9 cellular contexts compared by ENCODE assay signal in genomic region chr6:138971601-138972000, GRCh38. TPM values are rescaled to one million over a fixed set of nuclear protein-coding genes. Genes with fewer than 3 reads are reported as not detected.
DNase-seq lines count a peak whose midpoint lies in the region; ATAC-seq and TF ChIP-seq lines count a peak whose summit lies in the region.
"Had no signal": no experiment of that assay in that cellular context is flagged by ENCODE, and none has a peak within 500 bp of the region (broad histone marks: within the 10 kb centered on the region; RNA-seq: fewer than 3 reads in every experiment).

No MANE protein-coding gene starts in this region.

- ATAC-seq in naive thymus-derived CD4-positive, alpha-beta T cell, result no peak

- H3K9me2 ChIP-seq in PC-9 (ENCODE audit: insufficient read depth), result no peaks in the 10 kb centered on the region

- H3K4me2 ChIP-seq in PC-9, result peak overlapping the region; percentile 38; the same call in 1 of the 2 replicates

- peaks cover 28 to 97% (median 88%) of the 10 kb centered on the region in 7 donors for H3K4me1 Mint-ChIP-seq in naive thymus-derived CD4-positive, alpha-beta T cell

- POLR2A ChIA-PET in PC-9 (lab: Charles Lee; ENCODE audit: unreplicated experiment), result interaction anchor here (0.6 kb wide), 1 partner anchor 56 kb away, joined by 17 read pairs; no protein-coding TSS in a partner anchor
- POLR2A ChIA-PET in naive thymus-derived CD4-positive, alpha-beta T cell (lab: Charles Lee), result no interaction called here

- intact Hi-C loops in PC-9 (cut with micrococcal nuclease; ENCODE audit: unreplicated experiment), result no loop called here
- intact Hi-C loops in esophagus muscularis mucosa (cut with DNase I), result no loop called here
- intact Hi-C loops in naive thymus-derived CD4-positive, alpha-beta T cell (cut with micrococcal nuclease), result no loop called here
- intact Hi-C loops in thyroid gland (cut with DNase I), result no loop called here

- TF ChIP-seq CTCF in BE2C (IDR thresholded peaks at IDR 0.05; ENCODE audit: low read depth, low read length), result no peak
- no peak for TF ChIP-seq CTCF in PC-9 (conservative IDR thresholded peaks at IDR 0.05)
- TF ChIP-seq CTCF in esophagus muscularis mucosa (IDR thresholded peaks at IDR 0.05), result no peak
- no peak for TF ChIP-seq CTCF in thyroid gland (IDR thresholded peaks at IDR 0.05)

- H3K4me3 ChIP-seq in BE2C (ENCODE audit: low read depth, low read length) (peak overlapping the region; percentile 32), PC-9 (no peak overlapping the region), esophagus muscularis mucosa (no peak overlapping the region), thyroid gland (replicated peaks in 1 of 3) (no peak overlapping the region)
- no peak overlapping the region for H3K4me3 ChIP-seq in naive thymus-derived CD4-positive, alpha-beta T cell (ENCODE audit: low read length)

- WGBS in esophagus muscularis mucosa, result 68% methylated on average over 3 of the region's 3 CpGs
- WGBS in thyroid gland, 2 donors, result 89 to 90% methylated on average over 3 of the region's 3 CpGs

- peaks cover 29% of the 10 kb centered on the region; the same call in 1 of the 2 replicates for H4K20me1 ChIP-seq in PC-9 (ENCODE audit: insufficient read depth)

- CTCF ChIA-PET in PC-9 (lab: Charles Lee), result no interaction called here
- CTCF ChIA-PET in naive thymus-derived CD4-positive, alpha-beta T cell (lab: Charles Lee), result no interaction called here

- H3K9me3 Mint-ChIP-seq in naive thymus-derived CD4-positive, alpha-beta T cell, result no peaks in the 10 kb centered on the region

- TSS peak; percentile 13 for BruUV-seq in PC-9 (replicated peaks; lab: Mats Ljungman, UMichigan)

- H3K36me3 Mint-ChIP-seq in naive thymus-derived CD4-positive, alpha-beta T cell, result peaks cover 0 to 11% (median 0%) of the 10 kb centered on the region in 5 donors

- H3K79me2 ChIP-seq in PC-9 (ENCODE audit: low read depth), result peaks cover 100% of the 10 kb centered on the region

- H3K36me3 ChIP-seq in BE2C (no peaks in the 10 kb centered on the region), PC-9 (ENCODE audit: low read depth) (no peaks in the 10 kb centered on the region), esophagus muscularis mucosa (no peaks in the 10 kb centered on the region), thyroid gland (no peaks in the 10 kb centered on the region)
- no peaks in the 10 kb centered on the region for H3K36me3 ChIP-seq in naive thymus-derived CD4-positive, alpha-beta T cell (ENCODE audit: control insufficient read depth in 2 of 3, insufficient read depth in 3 of 3, low read length in 3 of 3)
- H3K36me3 ChIP-seq: neutrophil had no signal

- H3K4me1 ChIP-seq in BE2C (peaks cover 35% of the 10 kb centered on the region), PC-9 (replicated peaks; ENCODE audit: insufficient read depth) (peaks cover 43% of the 10 kb centered on the region), esophagus muscularis mucosa (peaks cover 44 to 70% (median 54%) of the 10 kb centered on the region in 4 donors), thyroid gland (peaks cover 15 to 35% of the 10 kb centered on the region in 2 donors)
- peaks cover 30 to 37% of the 10 kb centered on the region in 2 donors for H3K4me1 ChIP-seq in naive thymus-derived CD4-positive, alpha-beta T cell (ENCODE audit: control insufficient read depth in 2 of 2, insufficient read depth in 2 of 2, low read length in 2 of 2)

- H3K27ac ChIP-seq in PC-9, result peak overlapping the region; percentile 42
- peak overlapping the region; percentile 45 to 60 (median 50) for H3K27ac ChIP-seq in esophagus muscularis mucosa (replicated peaks in 1 of 4)
- no peak overlapping the region for H3K27ac ChIP-seq in naive thymus-derived CD4-positive, alpha-beta T cell (ENCODE audit: low read depth, low read length)
- H3K27ac ChIP-seq in thyroid gland, result no peak overlapping the region
- H3K27ac ChIP-seq: neutrophil had no signal

- H3K27me3 ChIP-seq in BE2C (no peaks in the 10 kb centered on the region), PC-9 (ENCODE audit: insufficient read depth, low read depth) (no peaks in the 10 kb centered on the region), esophagus muscularis mucosa (no peaks in the 10 kb centered on the region), thyroid gland (no peaks in the 10 kb centered on the region)
- H3K27me3 ChIP-seq in naive thymus-derived CD4-positive, alpha-beta T cell (ENCODE audit: control insufficient read depth in 2 of 2, insufficient read depth in 2 of 2, low read length in 2 of 2), result no peaks in the 10 kb centered on the region
- H3K27me3 ChIP-seq: neutrophil had no signal

- H3K9me3 ChIP-seq in BE2C (no peaks in the 10 kb centered on the region), PC-9 (ENCODE audit: insufficient read depth, low read depth) (no peaks in the 10 kb centered on the region; the same call in 1 of the 2 replicates), esophagus muscularis mucosa (no peaks in the 10 kb centered on the region), thyroid gland (no peaks in the 10 kb centered on the region)
- no peaks in the 10 kb centered on the region for H3K9me3 ChIP-seq in naive thymus-derived CD4-positive, alpha-beta T cell (ENCODE audit: control insufficient read depth in 2 of 3, low read length in 3 of 3)
- H3K9me3 ChIP-seq: neutrophil had no signal

- TF ChIP-seq POLR2A in esophagus muscularis mucosa (IDR thresholded peaks at IDR 0.05; ENCODE audit: low read depth) (no peak), thyroid gland (IDR thresholded peaks at IDR 0.05) (no peak)

- H3K4me3 Mint-ChIP-seq in naive thymus-derived CD4-positive, alpha-beta T cell, result peak overlapping the region in 6 of 10 donors; percentile 1 to 53 (median 10)

- H2AFZ ChIP-seq in PC-9, result no peak overlapping the region

- TF ChIP-seq EP300 in esophagus muscularis mucosa (IDR thresholded peaks at IDR 0.05), result no peak

- DNase-seq in BE2C (peak; percentile 12), PC-9 (no peak), esophagus muscularis mucosa (ENCODE audit: extremely low spot score) (no peak), GOT3 (lab: John Stamatoyannopoulos, UW) (no peak), thyroid gland (no peak), cerebellar nuclear complex (lab: John Stamatoyannopoulos, UW) (no peak), epidermal melanocyte (ENCODE audit: insufficient read length, low spot score) (no peak)
- DNase-seq in naive thymus-derived CD4-positive, alpha-beta T cell, result no peak

- no peaks in the 10 kb centered on the region for H3K27me3 Mint-ChIP-seq in naive thymus-derived CD4-positive, alpha-beta T cell

- peak overlapping the region in 2 of 9 donors; percentile 10 to 50 for H3K27ac Mint-ChIP-seq in naive thymus-derived CD4-positive, alpha-beta T cell

- peaks cover 13% of the 10 kb centered on the region; the same call in 1 of the 2 replicates for H3F3A ChIP-seq in PC-9 (ENCODE audit: insufficient read depth, low read depth)

RNA-seq across cellular contexts. Expression of gene REPS1, which starts 16.5 kb away (rescaled TPM):
- polyA plus RNA-seq in BE2C (2012; ENCODE audit: insufficient read depth, insufficient read length, low read depth), result 35.5 TPM
- 32.0 and 39.6 TPM in 2 replicates for total RNA-seq in PC-9 (2021)
- total RNA-seq in esophagus muscularis mucosa, result 10 to 100 TPM; 23.4 to 43.2 (median 30.1) TPM
- 10 to 100 TPM; 55.9 to 74.6 (median 69.7) TPM for total RNA-seq in naive thymus-derived CD4-positive, alpha-beta T cell
- 10 to 100 TPM; 24.7 to 48.2 TPM for polyA plus RNA-seq in naive thymus-derived CD4-positive, alpha-beta T cell
- 10 to 100 TPM; 51.5 to 93.9 (median 66.1) TPM for total RNA-seq in thyroid gland

RNA-seq across cellular contexts. Expression of gene ABRACL, which starts 56.9 kb away (rescaled TPM):
- polyA plus RNA-seq in BE2C (2012; ENCODE audit: insufficient read depth, insufficient read length, low read depth), result 0.69 TPM
- 33.7 and 35.4 TPM in 2 replicates for total RNA-seq in PC-9 (2021)
- total RNA-seq in esophagus muscularis mucosa, result 10 to 100 TPM in 1 of 4 donors, 1 to 10 TPM in 3; 4.6 to 10.1 (median 7.1) TPM
- total RNA-seq in naive thymus-derived CD4-positive, alpha-beta T cell, result 100 to 1,000 TPM in 3 of 5 experiments, 10 to 100 TPM in 2; 39.5 to 137 (median 107) TPM
- 100 to 1,000 TPM; 183 to 216 TPM for polyA plus RNA-seq in naive thymus-derived CD4-positive, alpha-beta T cell
- 10 to 100 TPM; 15.9 to 37.2 (median 27.5) TPM for total RNA-seq in thyroid gland

Comparison
In these comparisons a context has a peak if more than half of its experiments do, and no peak if none do; other contexts are left out.
1. H3K27ac ChIP-seq: peak in PC-9 (single experiment) and esophagus muscularis mucosa (4 of 4); none in naive thymus-derived CD4-positive, alpha-beta T cell (single experiment) and thyroid gland (0 of 3).